Comparison of ENCODE assay signal across 1 cellular context in genomic region chr10:3622427-3622826, GRCh38.
TF ChIP-seq lines count a peak whose summit lies in the region.

No MANE protein-coding gene starts in this region.

TF ChIP-seq in SK-N-SH, 30 proteins besides CTCF, POLR2A, EP300 and RAD21:
- TF ChIP-seq FOXM1 (IDR thresholded peaks at IDR 0.05; ENCODE audit: low read depth) (no peak), SIN3A (IDR thresholded peaks at IDR 0.05; ENCODE audit: borderline replicate concordance, low read depth, low read length) (no peak), MAX (IDR thresholded peaks at IDR 0.05; ENCODE audit: low read depth) (no peak), ELF1 (IDR thresholded peaks at IDR 0.05) (no peak), JUND (IDR thresholded peaks at IDR 0.05) (no peak), ZBTB33 (IDR thresholded peaks at IDR 0.05; ENCODE audit: borderline replicate concordance, low read depth) (no peak), GABPA (IDR thresholded peaks at IDR 0.05; ENCODE audit: low read depth) (no peak), IRF3 (IDR thresholded peaks at IDR 0.05; ENCODE audit: low read depth, low read length) (no peak), RXRA (IDR thresholded peaks at IDR 0.05; ENCODE audit: borderline replicate concordance, low read depth) (no peak), SMC3 (IDR thresholded peaks at IDR 0.05; ENCODE audit: low read depth, low read length) (no peak), EZH2phosphoT487 (IDR thresholded peaks at IDR 0.05; ENCODE audit: borderline replicate concordance, low read depth) (no peak)
- TF ChIP-seq, protein P1, sequence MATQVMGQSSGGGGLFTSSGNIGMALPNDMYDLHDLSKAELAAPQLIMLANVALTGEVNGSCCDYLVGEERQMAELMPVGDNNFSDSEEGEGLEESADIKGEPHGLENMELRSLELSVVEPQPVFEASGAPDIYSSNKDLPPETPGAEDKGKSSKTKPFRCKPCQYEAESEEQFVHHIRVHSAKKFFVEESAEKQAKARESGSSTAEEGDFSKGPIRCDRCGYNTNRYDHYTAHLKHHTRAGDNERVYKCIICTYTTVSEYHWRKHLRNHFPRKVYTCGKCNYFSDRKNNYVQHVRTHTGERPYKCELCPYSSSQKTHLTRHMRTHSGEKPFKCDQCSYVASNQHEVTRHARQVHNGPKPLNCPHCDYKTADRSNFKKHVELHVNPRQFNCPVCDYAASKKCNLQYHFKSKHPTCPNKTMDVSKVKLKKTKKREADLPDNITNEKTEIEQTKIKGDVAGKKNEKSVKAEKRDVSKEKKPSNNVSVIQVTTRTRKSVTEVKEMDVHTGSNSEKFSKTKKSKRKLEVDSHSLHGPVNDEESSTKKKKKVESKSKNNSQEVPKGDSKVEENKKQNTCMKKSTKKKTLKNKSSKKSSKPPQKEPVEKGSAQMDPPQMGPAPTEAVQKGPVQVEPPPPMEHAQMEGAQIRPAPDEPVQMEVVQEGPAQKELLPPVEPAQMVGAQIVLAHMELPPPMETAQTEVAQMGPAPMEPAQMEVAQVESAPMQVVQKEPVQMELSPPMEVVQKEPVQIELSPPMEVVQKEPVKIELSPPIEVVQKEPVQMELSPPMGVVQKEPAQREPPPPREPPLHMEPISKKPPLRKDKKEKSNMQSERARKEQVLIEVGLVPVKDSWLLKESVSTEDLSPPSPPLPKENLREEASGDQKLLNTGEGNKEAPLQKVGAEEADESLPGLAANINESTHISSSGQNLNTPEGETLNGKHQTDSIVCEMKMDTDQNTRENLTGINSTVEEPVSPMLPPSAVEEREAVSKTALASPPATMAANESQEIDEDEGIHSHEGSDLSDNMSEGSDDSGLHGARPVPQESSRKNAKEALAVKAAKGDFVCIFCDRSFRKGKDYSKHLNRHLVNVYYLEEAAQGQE (IDR thresholded peaks at IDR 0.05; ENCODE audit: low read depth, low read length) = no peak
